ENCODE assay signal across 8 cellular contexts in genomic region chr2:3377279-3377611, GRCh38. TPM values are rescaled to one million over a fixed set of nuclear protein-coding genes. Genes with fewer than 3 reads are reported as not detected.
A peak's percentile ranks its signal among the peaks of the same experiment; 100 is the strongest.
DNase-seq lines count a peak whose midpoint lies in the region; ATAC-seq and TF ChIP-seq lines count a peak whose summit lies in the region.

No MANE protein-coding gene starts in this region.

- peaks cover 6% of the 10 kb centered on the region for H3K79me1 ChIP-seq in H9 (ENCODE audit: insufficient read depth, low read depth, low read length, poor library complexity, severe bottlenecking)
- H3K79me1 ChIP-seq in neuronal stem cell (ENCODE audit: low read depth, low read length): peaks cover 6% of the 10 kb centered on the region

- H2BK20ac ChIP-seq in H9 (ENCODE audit: low read depth, low read length, poor library complexity, severe bottlenecking): no peak overlapping the region

- peak; percentile 66 for DNase-seq in NCI-H82 (lab: John Stamatoyannopoulos, UW)
- DNase-seq in NCI-H82 treated with DMSO at 0.1 percent for 48 hours (lab: John Stamatoyannopoulos, UW; ENCODE audit: unreplicated experiment): no peak
- DNase-seq in H9: no peak
- no peak for DNase-seq in LNCaP clone FGC (ENCODE audit: low read depth)
- DNase-seq in WTC11 (ENCODE audit: low spot score): no peak
- peak; percentile 58 for DNase-seq in fibroblast of mammary gland (ENCODE audit: low read depth)
- DNase-seq in neuronal stem cell (ENCODE audit: low spot score): no peak
- no peak for DNase-seq in UCSD-AML1 (lab: John Stamatoyannopoulos, UW; ENCODE audit: unreplicated experiment)

- TF ChIP-seq CTCF in H9 (conservative IDR thresholded peaks at IDR 0.05): no peak
- no peak for TF ChIP-seq CTCF in LNCaP clone FGC (IDR thresholded peaks at IDR 0.05; ENCODE audit: control insufficient read depth, extremely low read depth, insufficient read depth)
- TF ChIP-seq CTCF in WTC11 (IDR thresholded peaks at IDR 0.05): no peak
- TF ChIP-seq CTCF in fibroblast of mammary gland (conservative IDR thresholded peaks at IDR 0.05; ENCODE audit: control insufficient read depth, insufficient read depth, low read depth, low read length): no peak

- H4K20me1 ChIP-seq in H9 (ENCODE audit: control insufficient read depth, insufficient read depth, insufficient read length): no peaks in the 10 kb centered on the region

- H3K14ac ChIP-seq in H9 (ENCODE audit: insufficient read depth, low read length): peak overlapping the region; percentile 79
- H3K14ac ChIP-seq in neuronal stem cell (ENCODE audit: low read length): peak overlapping the region; percentile 94

- peaks cover 4 to 22% of the 10 kb centered on the region in 2 donors for H3K36me3 ChIP-seq in neuronal stem cell (replicated peaks in 1 of 2; ENCODE audit: control insufficient read depth in 2 of 2, insufficient read depth in 2 of 2, low read length in 2 of 2)

- H3K4me3 ChIP-seq in LNCaP clone FGC (ENCODE audit: low read depth, low read length): peak overlapping the region; percentile 87
- peak overlapping the region; percentile 98 for H3K4me3 ChIP-seq in fibroblast of mammary gland (ENCODE audit: control insufficient read depth, low read depth, low read length)
- peak overlapping the region; percentile 77 to 99 for H3K4me3 ChIP-seq in neuronal stem cell (ENCODE audit: low read length in 2 of 2)

- ATAC-seq in WTC11: no peak

- H3K9ac ChIP-seq in H9 (ENCODE audit: extremely low read depth, insufficient read length, low read length): peak overlapping the region; percentile 71
- peak overlapping the region; percentile 96 for H3K9ac ChIP-seq in neuronal stem cell (ENCODE audit: low read depth, low read length, poor library complexity)

- H2BK5ac ChIP-seq in H9 (ENCODE audit: insufficient read length, low read length): no peak overlapping the region
- peak overlapping the region; percentile 84 for H2BK5ac ChIP-seq in neuronal stem cell (ENCODE audit: low read length)

- H2BK120ac ChIP-seq in H9 (ENCODE audit: low read depth, low read length, poor library complexity, severe bottlenecking) (no peak overlapping the region), neuronal stem cell (ENCODE audit: low read depth, low read length) (no peak overlapping the region)

- H4K91ac ChIP-seq in H9 (ENCODE audit: insufficient read length, low read depth, low read length) (no peak overlapping the region), neuronal stem cell (ENCODE audit: low read depth, low read length, poor library complexity) (no peak overlapping the region)

- H3K27ac ChIP-seq in H9 (ENCODE audit: insufficient read length, low read depth, low read length) (no peak overlapping the region), neuronal stem cell (replicated peaks; ENCODE audit: low read length) (no peak overlapping the region)

- H3K27ac Mint-ChIP-seq in H9 (peak overlapping the region; percentile 87 to 98 (median 97); a peak in 5 of 7 replicates), WTC11 (peak overlapping the region; percentile 90)

- H2BK15ac ChIP-seq in H9 (ENCODE audit: low read depth, low read length) (no peak overlapping the region), neuronal stem cell (ENCODE audit: low read length) (no peak overlapping the region)

- no peaks in the 10 kb centered on the region for H3K27me3 ChIP-seq in H9 (ENCODE audit: insufficient read depth, low read length)
- no peaks in the 10 kb centered on the region for H3K27me3 ChIP-seq in neuronal stem cell (ENCODE audit: control insufficient read depth in 3 of 3, insufficient read depth in 3 of 3, low read depth in 1 of 3, low read length in 3 of 3)

- CTCF ChIA-PET in WTC11 (lab: Charles Lee): interaction anchor here (0.5 to 1.2 kb wide), 3 partner anchors 22 to 833 kb away, joined by 3 to 6 read pairs (median 3); no protein-coding TSS in a partner anchor

- peaks cover 8 to 11% (median 10%) of the 10 kb centered on the region in 3 experiments for H3K36me3 Mint-ChIP-seq in H9 (ENCODE audit: insufficient read depth in 1 of 3, low read depth in 3 of 3)
- H3K36me3 Mint-ChIP-seq in WTC11: peaks cover 14% of the 10 kb centered on the region

- peaks cover 21 to 27% of the 10 kb centered on the region in 2 experiments for H3K4me1 Mint-ChIP-seq in H9
- peaks cover 26% of the 10 kb centered on the region for H3K4me1 Mint-ChIP-seq in WTC11

- H4K8ac ChIP-seq in H9 (replicated peaks; ENCODE audit: insufficient read length, low read depth, low read length): no peak overlapping the region
- H4K8ac ChIP-seq in neuronal stem cell (ENCODE audit: low read depth, low read length): no peak overlapping the region

- H3K56ac ChIP-seq in H9 (ENCODE audit: insufficient read length, low read depth, low read length): no peak overlapping the region

- no peak overlapping the region for H2BK12ac ChIP-seq in H9 (ENCODE audit: insufficient read length, low read depth, low read length)
- no peak overlapping the region for H2BK12ac ChIP-seq in neuronal stem cell (ENCODE audit: low read length)

- WGBS in H9 (ENCODE audit: extremely low coverage, insufficient read length, low lambda C conversion rate): no CpG with 5 or more reads among the region's 8 CpGs
- WGBS in neuronal stem cell (ENCODE audit: extremely low coverage in 2 of 2, insufficient read length in 2 of 2, insufficient replicate concordance in 1 of 2), 2 donors: no CpG with 5 or more reads among the region's 8 CpGs

- peaks cover 9% of the 10 kb centered on the region for H3K23me2 ChIP-seq in H9 (ENCODE audit: insufficient read length, low read depth, low read length, poor library complexity, severe bottlenecking)

- H3T11ph ChIP-seq in H9 (ENCODE audit: low read length): no peak overlapping the region

- H3K9me3 ChIP-seq in H9 (ENCODE audit: control insufficient read depth, low read depth, low read length): no peaks in the 10 kb centered on the region
- H3K9me3 ChIP-seq in neuronal stem cell (replicated peaks in 1 of 2; ENCODE audit: control insufficient read depth in 2 of 2, insufficient read depth in 1 of 2, low read depth in 1 of 2, low read length in 2 of 2): no peaks in the 10 kb centered on the region

- no peak overlapping the region for H4K5ac ChIP-seq in H9 (ENCODE audit: insufficient read length, low read depth, low read length)

- H3K4me2 ChIP-seq in H9 (ENCODE audit: insufficient read depth, insufficient read length, low read length) (peak overlapping the region; percentile 78), neuronal stem cell (ENCODE audit: insufficient read depth, low read length, poor library complexity, severe bottlenecking) (peak overlapping the region; percentile 75)

- peaks cover 0 to 2% of the 10 kb centered on the region in 2 experiments; a peak in 1 of 5 replicates for H3K9me3 Mint-ChIP-seq in H9
- no peaks in the 10 kb centered on the region for H3K9me3 Mint-ChIP-seq in WTC11

- peaks cover 2% of the 10 kb centered on the region; the same call in 1 of the 2 replicates for H3K4me1 ChIP-seq in H9 (ENCODE audit: insufficient read depth, low read length)
- H3K4me1 ChIP-seq in neuronal stem cell (ENCODE audit: control insufficient read depth in 2 of 2, insufficient read depth in 1 of 2, low read depth in 1 of 2, low read length in 2 of 2): peaks cover 7% of the 10 kb centered on the region in 2 donors

- H3K4me3 Mint-ChIP-seq in H9 (peak overlapping the region; percentile 97), WTC11 (peak overlapping the region; percentile 95)

- no peak overlapping the region for H3K23ac ChIP-seq in H9 (ENCODE audit: insufficient read length, low read depth, low read length)
- peak overlapping the region; percentile 80 for H3K23ac ChIP-seq in neuronal stem cell (ENCODE audit: low read depth, low read length, poor library complexity)

- peaks cover 5% of the 10 kb centered on the region; the same call in 1 of the 2 replicates for H3K79me2 ChIP-seq in H9 (ENCODE audit: insufficient read depth, low read length)

- H2AK5ac ChIP-seq in H9 (ENCODE audit: insufficient read length, low read length) (no peak overlapping the region), neuronal stem cell (ENCODE audit: low read depth, low read length) (no peak overlapping the region)

- H3K4ac ChIP-seq in H9 (ENCODE audit: low read depth, low read length): no peak overlapping the region
- H3K4ac ChIP-seq in neuronal stem cell (ENCODE audit: low read length): no peak overlapping the region

- POLR2A ChIA-PET in WTC11 (lab: Charles Lee): interaction anchor here (0.6 to 1.5 kb wide), 2 partner anchors 181 to 210 kb away, joined by 3 to 6 read pairs; partner anchors contain the start of gene RNASEH1

- H3K18ac ChIP-seq in H9 (ENCODE audit: insufficient read length, low read depth, low read length) (peak overlapping the region; percentile 28), neuronal stem cell (ENCODE audit: low read length) (peak overlapping the region; percentile 95)

- H3K27me3 Mint-ChIP-seq in H9 (ENCODE audit: low read depth) (no peaks in the 10 kb centered on the region), WTC11 (ENCODE audit: low read depth) (no peaks in the 10 kb centered on the region)

- H2AFZ ChIP-seq in H9 (ENCODE audit: low read length): no peak overlapping the region
- peak overlapping the region; percentile 86 for H2AFZ ChIP-seq in neuronal stem cell (ENCODE audit: low read length)

TF ChIP-seq in WTC11, 78 proteins besides CTCF, POLR2A, EP300 and RAD21:
- TF ChIP-seq NR2C2 (CRISPR knock-in tag; IDR thresholded peaks at IDR 0.05) (0 out of 2 replicates have a peak, but pooled peaks have one; percentile 11), ZNF317 (CRISPR knock-in tag; IDR thresholded peaks at IDR 0.05; ENCODE audit: borderline replicate concordance, low read depth) (no peak), ATF6 (CRISPR knock-in tag; IDR thresholded peaks at IDR 0.05) (no peak), FOXP1 (CRISPR knock-in tag; IDR thresholded peaks at IDR 0.05; ENCODE audit: borderline replicate concordance) (no peak)

RNA-seq across cellular contexts. Expression of gene EIPR1, which starts 0.4 kb away (rescaled TPM):
- total RNA-seq in H9 (2021) (27.6 and 27.8 TPM in 2 replicates), WTC11 (2021) (22.8 to 25.0 TPM (median 23.0 TPM) in 3 replicates)
- polyA plus RNA-seq in neuronal stem cell (2013, experiment 1 of 2): 29.0 TPM
- 26.5 TPM for polyA plus RNA-seq in neuronal stem cell (2013, experiment 2 of 2)

RNA-seq across cellular contexts. Expression of gene TRAPPC12, which starts 2.2 kb away (rescaled TPM):
- total RNA-seq in H9 (2021) (79.3 and 86.0 TPM in 2 replicates), WTC11 (2021) (72.3 to 74.5 TPM (median 72.8 TPM) in 3 replicates)
- polyA plus RNA-seq in neuronal stem cell (2013, experiment 1 of 2): 37.6 TPM
- polyA plus RNA-seq in neuronal stem cell (2013, experiment 2 of 2): 41.5 TPM

Comparison
In these comparisons a context has a peak if more than half of its experiments do, and no peak if none do; other contexts are left out.
1. DNase-seq: peak in NCI-H82 (single experiment) and fibroblast of mammary gland (single experiment); none in NCI-H82 treated with DMSO at 0.1 percent for 48 hours (single experiment), H9 (single experiment), LNCaP clone FGC (single experiment), WTC11 (single experiment), neuronal stem cell (single experiment) and UCSD-AML1 (single experiment).
2. Peak in every context shown above with its lines, with median percentiles within 50 percentile points of each other: H3K4me3 ChIP-seq.